11 cellular contexts compared by ENCODE assay signal in the genomic region with DNA sequence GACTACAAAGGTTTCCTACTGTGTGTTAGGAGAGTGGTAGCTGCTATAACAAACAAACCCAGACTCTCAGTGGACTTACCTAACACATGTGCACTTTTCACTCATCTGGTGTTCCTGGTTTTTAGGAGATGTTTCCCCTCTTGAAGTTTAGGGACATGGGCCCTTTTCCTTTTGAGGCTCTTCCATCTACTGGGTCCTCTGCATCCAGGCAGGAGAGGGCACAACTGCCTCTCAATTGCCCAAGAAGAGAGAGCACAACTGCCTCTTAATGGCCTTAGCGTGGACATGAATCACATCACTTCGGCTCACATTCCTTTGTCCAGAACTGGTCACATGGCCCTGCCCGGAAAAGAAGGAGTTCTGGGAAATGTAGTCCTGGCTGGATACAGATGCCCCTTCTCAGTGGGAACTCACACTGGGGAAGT. TPM values are rescaled to one million over a fixed set of nuclear protein-coding genes. Genes with fewer than 3 reads are reported as not detected.
DNase-seq lines count a peak whose midpoint lies in the region; ATAC-seq, FAIRE-seq and TF ChIP-seq lines count a peak whose summit lies in the region.
"Had no signal": no experiment of that assay in that cellular context is flagged by ENCODE, and none has a peak within 500 bp of the region (broad histone marks: within the 10 kb centered on the region; RNA-seq: fewer than 3 reads in every experiment).

No MANE protein-coding gene starts in this region.

- H3K4me3 ChIP-seq in right atrium auricular region (no peak overlapping the region), astrocyte (ENCODE audit: insufficient read depth, low read depth, low read length) (no peak overlapping the region), iPS-18a (ENCODE audit: low read length) (peak overlapping the region; percentile 31), upper lobe of right lung (no peak overlapping the region)
- H3K4me3 ChIP-seq: BLaER1 had no signal

- no peak overlapping the region for H3K4me2 ChIP-seq in astrocyte (ENCODE audit: low read length)
- H3K4me2 ChIP-seq: BLaER1 had no signal

- H3K27ac ChIP-seq in right atrium auricular region = no peak overlapping the region
- no peak overlapping the region for H3K27ac ChIP-seq in astrocyte (ENCODE audit: low read depth, low read length)
- no peak overlapping the region for H3K27ac ChIP-seq in iPS-18a (ENCODE audit: low read length)
- no peak overlapping the region for H3K27ac ChIP-seq in upper lobe of right lung
- H3K27ac ChIP-seq: BLaER1 had no signal

- POLR2A ChIA-PET in activated CD8-positive, alpha-beta T cell treated with anti-CD3 and anti-CD28 coated beads, Interleukin-2, amount 10 ng/mL, durations not matched to agents 7 days and 5 days (lab: Charles Lee) = interaction anchor here (1.6 kb wide), 1 partner anchor 9 kb away, joined by 5 read pairs; a partner anchor contains a TSS

- no peak overlapping the region for H3K27ac Mint-ChIP-seq in astrocyte (ENCODE audit: unreplicated experiment)
- H3K27ac Mint-ChIP-seq in activated CD8-positive, alpha-beta T cell treated with anti-CD3 and anti-CD28 coated beads, Interleukin-2, amount 10 ng/mL, durations not matched to agents 7 days and 5 days = no peak overlapping the region
- H3K27ac Mint-ChIP-seq: natural killer cell treated with Interleukin-12 subunit alpha and Interleukin-12 subunit beta and Interleukin-15 and Interleukin-18, amount 100 ng/mL, for 72 hours had no signal

- no peaks in the 10 kb centered on the region for H4K20me1 ChIP-seq in astrocyte (ENCODE audit: insufficient read depth, low read length)
- H4K20me1 ChIP-seq: BLaER1 had no signal

- TF ChIP-seq CTCF in right atrium auricular region (IDR thresholded peaks at IDR 0.05) (no peak), astrocyte (IDR thresholded peaks at IDR 0.05; ENCODE audit: insufficient read depth, low read depth, low read length) (no peak), upper lobe of right lung (IDR thresholded peaks at IDR 0.05) (no peak)

- no peaks in the 10 kb centered on the region for H3K4me1 Mint-ChIP-seq in astrocyte (ENCODE audit: low read depth, unreplicated experiment)
- H3K4me1 Mint-ChIP-seq in activated CD8-positive, alpha-beta T cell treated with anti-CD3 and anti-CD28 coated beads, Interleukin-2, amount 10 ng/mL, durations not matched to agents 7 days and 5 days (ENCODE audit: low read depth) = peaks cover 13% of the 10 kb centered on the region

- H3K27me3 ChIP-seq in right atrium auricular region = no peaks in the 10 kb centered on the region
- peaks cover 25% of the 10 kb centered on the region for H3K27me3 ChIP-seq in astrocyte (ENCODE audit: insufficient read depth, low read length)
- no peaks in the 10 kb centered on the region for H3K27me3 ChIP-seq in iPS-18a (ENCODE audit: control insufficient read depth, insufficient read depth, low read length)
- no peaks in the 10 kb centered on the region for H3K27me3 ChIP-seq in upper lobe of right lung
- H3K27me3 ChIP-seq: BLaER1 had no signal

- no peaks in the 10 kb centered on the region for H3K36me3 Mint-ChIP-seq in astrocyte (ENCODE audit: low read depth, unreplicated experiment)
- H3K36me3 Mint-ChIP-seq in activated CD8-positive, alpha-beta T cell treated with anti-CD3 and anti-CD28 coated beads, Interleukin-2, amount 10 ng/mL, durations not matched to agents 7 days and 5 days (ENCODE audit: low read depth) = no peaks in the 10 kb centered on the region
- H3K36me3 Mint-ChIP-seq: natural killer cell treated with Interleukin-12 subunit alpha and Interleukin-12 subunit beta and Interleukin-15 and Interleukin-18, amount 100 ng/mL, for 72 hours had no signal

- CTCF ChIA-PET in activated CD8-positive, alpha-beta T cell treated with anti-CD3 and anti-CD28 coated beads, Interleukin-2, amount 10 ng/mL, durations not matched to agents 7 days and 5 days (lab: Charles Lee) = no interaction called here

- H3K4me1 ChIP-seq in right atrium auricular region = no peaks in the 10 kb centered on the region
- no peaks in the 10 kb centered on the region for H3K4me1 ChIP-seq in astrocyte (ENCODE audit: insufficient read depth, low read length)
- H3K4me1 ChIP-seq in iPS-18a (ENCODE audit: control insufficient read depth, low read depth, low read length) = no peaks in the 10 kb centered on the region
- H3K4me1 ChIP-seq in upper lobe of right lung = no peaks in the 10 kb centered on the region
- H3K4me1 ChIP-seq: BLaER1 had no signal

- H3K9me3 Mint-ChIP-seq in astrocyte (ENCODE audit: unreplicated experiment) = peaks cover 14% of the 10 kb centered on the region
- no peaks in the 10 kb centered on the region for H3K9me3 Mint-ChIP-seq in activated CD8-positive, alpha-beta T cell treated with anti-CD3 and anti-CD28 coated beads, Interleukin-2, amount 10 ng/mL, durations not matched to agents 7 days and 5 days (ENCODE audit: insufficient read depth)
- H3K9me3 Mint-ChIP-seq: natural killer cell treated with Interleukin-12 subunit alpha and Interleukin-12 subunit beta and Interleukin-15 and Interleukin-18, amount 100 ng/mL, for 72 hours had no signal

- H3K4me3 Mint-ChIP-seq in astrocyte (ENCODE audit: unreplicated experiment) = no peak overlapping the region
- H3K4me3 Mint-ChIP-seq in activated CD8-positive, alpha-beta T cell treated with anti-CD3 and anti-CD28 coated beads, Interleukin-2, amount 10 ng/mL, durations not matched to agents 7 days and 5 days = no peak overlapping the region
- H3K4me3 Mint-ChIP-seq: natural killer cell treated with Interleukin-12 subunit alpha and Interleukin-12 subunit beta and Interleukin-15 and Interleukin-18, amount 100 ng/mL, for 72 hours had no signal

- H3K27me3 Mint-ChIP-seq in astrocyte (ENCODE audit: low read depth, unreplicated experiment) = peaks cover 46% of the 10 kb centered on the region
- peaks cover 44% of the 10 kb centered on the region for H3K27me3 Mint-ChIP-seq in activated CD8-positive, alpha-beta T cell treated with anti-CD3 and anti-CD28 coated beads, Interleukin-2, amount 10 ng/mL, durations not matched to agents 7 days and 5 days (ENCODE audit: low read depth)

- H3K36me3 ChIP-seq in right atrium auricular region (no peaks in the 10 kb centered on the region), astrocyte (ENCODE audit: insufficient read depth, low read length) (no peaks in the 10 kb centered on the region), iPS-18a (ENCODE audit: control insufficient read depth, low read depth, low read length) (no peaks in the 10 kb centered on the region), upper lobe of right lung (no peaks in the 10 kb centered on the region)
- H3K36me3 ChIP-seq: BLaER1 had no signal

- DNase-seq in Right ventricle myocardium inferior (ENCODE audit: missing footprints) = no peak
- no peak for DNase-seq in right atrium auricular region (ENCODE audit: low spot score)
- peak; percentile 62 for DNase-seq in astrocyte (ENCODE audit: low read depth)
- DNase-seq in upper lobe of right lung = no peak
- DNase-seq in NCI-H187 (lab: John Stamatoyannopoulos, UW) = no peak
- DNase-seq in activated CD8-positive, alpha-beta T cell treated with anti-CD3 and anti-CD28 coated beads, Interleukin-2, amount 10 ng/mL, durations not matched to agents 7 days and 5 days = no peak
- DNase-seq: stimulated activated naive CD4-positive, alpha-beta T cell treated with Interleukin-2 at 50 U/mL for 16 hours had no signal

- H3K9ac ChIP-seq in astrocyte (ENCODE audit: low read length) (no peak overlapping the region), iPS-18a (ENCODE audit: low read length) (no peak overlapping the region)
- H3K9ac ChIP-seq: BLaER1 had no signal

- intact Hi-C loops in Right ventricle myocardium inferior (cut with DNase I) (no loop called here), upper lobe of right lung (cut with DNase I) (no loop called here)

- no peaks in the 10 kb centered on the region for H3K9me3 ChIP-seq in right atrium auricular region
- no peaks in the 10 kb centered on the region for H3K9me3 ChIP-seq in astrocyte (ENCODE audit: insufficient read depth, low read depth, low read length)
- no peaks in the 10 kb centered on the region for H3K9me3 ChIP-seq in iPS-18a (ENCODE audit: control insufficient read depth, low read depth, low read length)
- H3K9me3 ChIP-seq in upper lobe of right lung = no peaks in the 10 kb centered on the region
- H3K9me3 ChIP-seq: BLaER1 had no signal

- peak overlapping the region; percentile 68 for H2AFZ ChIP-seq in astrocyte (ENCODE audit: low read depth, low read length)

- FAIRE-seq in astrocyte (lab: Jason Lieb, UNC) = peak; percentile 67

- ATAC-seq in Right ventricle myocardium inferior (peak; percentile 27), upper lobe of right lung (peak; percentile 64), HG03457 (IDR thresholded peaks at IDR 0.05; ENCODE audit: unreplicated experiment) (no peak)
- no peak for ATAC-seq in activated CD8-positive, alpha-beta T cell treated with anti-CD3 and anti-CD28 coated beads, Interleukin-2, amount 10 ng/mL, durations not matched to agents 7 days and 5 days
- ATAC-seq: natural killer cell treated with Interleukin-12 subunit alpha and Interleukin-12 subunit beta and Interleukin-15 and Interleukin-18, amount 100 ng/mL, for 72 hours had no signal

- H3K79me2 ChIP-seq in astrocyte (ENCODE audit: insufficient read depth, low read length) = no peaks in the 10 kb centered on the region

RNA-seq across cellular contexts. Expression of a gene that starts 9.8 kb away (rescaled TPM):
- total RNA-seq in Right ventricle myocardium inferior = 21.0 TPM
- total RNA-seq in right atrium auricular region = 10 to 100 TPM in 1 of 2 donors, 1 to 10 TPM in 1; 8.7 to 13.0 TPM
- 6.3 and 7.3 TPM in 2 replicates for total RNA-seq in astrocyte
- total RNA-seq in upper lobe of right lung = 21.7 TPM
- total RNA-seq in activated CD8-positive, alpha-beta T cell treated with anti-CD3 and anti-CD28 coated beads, Interleukin-2, amount 10 ng/mL, durations not matched to agents 7 days and 5 days = 10 to 100 TPM; 33.3 to 36.2 TPM

Comparison
In these comparisons a context has a peak if more than half of its experiments do, and no peak if none do; other contexts are left out.
1. ATAC-seq: peak in Right ventricle myocardium inferior (single experiment) and upper lobe of right lung (single experiment); none in HG03457 (single experiment) and activated CD8-positive, alpha-beta T cell treated with anti-CD3 and anti-CD28 coated beads, Interleukin-2, amount 10 ng/mL, durations not matched to agents 7 days and 5 days (single experiment).